In the genomic region with DNA sequence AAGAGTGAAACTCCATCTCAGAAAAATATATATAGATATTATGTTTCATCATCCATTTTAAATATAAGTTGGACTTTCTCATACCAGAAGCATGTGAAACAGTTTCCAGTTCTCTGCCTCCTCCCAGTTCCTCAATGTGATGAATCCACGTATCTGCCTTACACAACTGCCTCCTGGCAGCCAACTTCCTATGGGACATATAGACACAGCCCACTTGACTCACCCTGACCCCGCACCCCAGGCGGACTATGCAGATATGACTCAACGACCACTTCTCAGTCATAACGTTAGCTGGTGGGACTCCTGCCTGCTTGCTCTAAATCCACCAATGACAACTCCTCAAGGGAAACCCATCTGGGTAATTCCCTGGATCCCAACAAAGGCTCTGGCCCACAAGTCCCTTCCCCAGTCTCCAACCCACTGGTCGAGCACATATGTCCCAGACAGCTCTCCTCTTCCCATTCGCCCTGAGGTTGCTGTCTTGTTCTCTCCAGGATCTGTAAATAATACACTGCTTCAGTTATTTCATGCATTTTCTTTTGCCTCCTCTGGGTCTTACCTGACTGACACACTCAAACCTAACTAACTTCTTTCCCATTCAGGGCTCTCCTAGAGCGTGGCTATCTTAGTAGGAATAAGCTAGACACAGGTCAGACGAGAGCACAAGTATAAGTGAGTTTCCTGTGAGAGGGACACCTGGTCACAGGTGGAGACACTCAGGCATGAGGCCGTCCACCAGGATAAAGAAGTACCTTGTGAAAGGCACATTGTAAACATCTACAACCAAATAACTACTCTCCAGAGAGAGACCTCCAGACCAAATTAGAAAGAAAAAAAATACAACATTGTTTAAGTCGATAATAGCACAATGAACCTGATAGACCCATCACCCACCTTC, we compare ENCODE assay signal across 1 cellular context.
TF ChIP-seq lines count a peak whose summit lies in the region.

No MANE protein-coding gene starts in this region.

TF ChIP-seq in H1, 55 proteins besides CTCF, POLR2A, EP300 and RAD21:
- TF ChIP-seq SP4 (IDR thresholded peaks at IDR 0.05; ENCODE audit: low read length) (no peak), SIX5 (IDR thresholded peaks at IDR 0.05; ENCODE audit: low read depth, low read length) (no peak), CHD2 (IDR thresholded peaks at IDR 0.05; ENCODE audit: low read length) (no peak), KDM1A (IDR thresholded peaks at IDR 0.05; ENCODE audit: borderline replicate concordance, low read length) (no peak), CTBP2 (IDR thresholded peaks at IDR 0.05; ENCODE audit: borderline replicate concordance, insufficient read depth, insufficient read length, low read length) (no peak), NANOG (IDR thresholded peaks at IDR 0.05; ENCODE audit: insufficient read depth, low read depth, low read length, poor library complexity, severe bottlenecking) (no peak)
